ENCODE assay signal across 24 cellular contexts in genomic region chr12:13592063-13592942, GRCh38.
DNase-seq lines count a peak whose midpoint lies in the region; FAIRE-seq and TF ChIP-seq lines count a peak whose summit lies in the region.
"Had no signal": no experiment of that assay in that cellular context is flagged by ENCODE, and none has a peak within 500 bp of the region (broad histone marks: within the 10 kb centered on the region; RNA-seq: fewer than 3 reads in every experiment).

No MANE protein-coding gene starts in this region.

- no peak overlapping the region for H3K9ac ChIP-seq in mesendoderm (ENCODE audit: low read length)

- no peak overlapping the region for H3K23ac ChIP-seq in mesendoderm (ENCODE audit: low read length)

- no peak overlapping the region for H2BK120ac ChIP-seq in mesendoderm (ENCODE audit: low read depth, low read length)

- FAIRE-seq in frontal cortex (lab: Jason Lieb, UNC), result no peak

- no peaks in the 10 kb centered on the region for H3K79me1 ChIP-seq in mesendoderm (ENCODE audit: low read length)

- H4K5ac ChIP-seq in mesendoderm (ENCODE audit: low read length), result no peak overlapping the region

- H3K56ac ChIP-seq in mesendoderm (ENCODE audit: low read length), result no peak overlapping the region

- H3K27me3 ChIP-seq in mesendoderm (ENCODE audit: insufficient read depth, low read length, poor library complexity), result no peaks in the 10 kb centered on the region
- H3K27me3 ChIP-seq: body of pancreas, heart left ventricle, neutrophil, transverse colon had no signal

- TF ChIP-seq CTCF in GM20000 (IDR thresholded peaks at IDR 0.05; ENCODE audit: extremely low read depth, missing control alignments) (no peak), lower leg skin (IDR thresholded peaks at IDR 0.05) (no peak)

- H3K4ac ChIP-seq in mesendoderm (ENCODE audit: low read depth, low read length), result no peak overlapping the region

- WGBS in mesendoderm (ENCODE audit: extremely low coverage, insufficient coverage, low lambda C conversion rate), result no CpG with 5 or more reads among the region's 3 CpGs
- WGBS in lower leg skin, 2 donors, result 67 to 70% methylated on average over 3 of the region's 3 CpGs

- intact Hi-C loops in lower leg skin (cut with DNase I; ENCODE audit: low total_unique reads), result no loop called here

- no peak for TF ChIP-seq POLR2A in lower leg skin (IDR thresholded peaks at IDR 0.05)

- H3K36me3 ChIP-seq in mesendoderm (ENCODE audit: control insufficient read depth, insufficient read depth, low read length), result no peaks in the 10 kb centered on the region
- H3K36me3 ChIP-seq: heart left ventricle, neutrophil, transverse colon had no signal

- no peaks in the 10 kb centered on the region for H3K79me2 ChIP-seq in mesendoderm (ENCODE audit: control insufficient read depth, insufficient read depth, low read length)

- peaks cover 2% of the 10 kb centered on the region for H3K4me1 ChIP-seq in mesendoderm (ENCODE audit: control insufficient read depth, low read depth, low read length)
- H3K4me1 ChIP-seq: body of pancreas, heart left ventricle, transverse colon had no signal

- H3K27ac ChIP-seq in mesendoderm (ENCODE audit: low read depth, low read length), result peak overlapping the region; percentile 43
- H3K27ac ChIP-seq: body of pancreas, heart left ventricle, neutrophil, SK-N-MC, transverse colon had no signal

- H3K4me2 ChIP-seq in mesendoderm (ENCODE audit: low read length), result no peak overlapping the region

- no peak overlapping the region for H4K8ac ChIP-seq in mesendoderm (ENCODE audit: low read depth, low read length)

- H3K4me3 ChIP-seq in mesendoderm (ENCODE audit: low read length) (no peak overlapping the region), lower leg skin (ENCODE audit: low read depth, poor library complexity, severe bottlenecking) (no peak overlapping the region)
- H3K4me3 ChIP-seq: body of pancreas, heart left ventricle, SK-N-MC, transverse colon had no signal

- no peak overlapping the region for H2AK5ac ChIP-seq in mesendoderm (ENCODE audit: low read length)

- H2BK15ac ChIP-seq in mesendoderm (replicated peaks; ENCODE audit: low read depth), result no peak overlapping the region

- DNase-seq in Daoy (ENCODE audit: low read depth) (peak; percentile 9), GM20000 (ENCODE audit: low spot score) (peak; percentile 11), SW480 (ENCODE audit: low spot score) (peak; percentile 87), mesendoderm (peak; percentile 90), NCI-H2081 (lab: John Stamatoyannopoulos, UW) (no peak), frontal cortex (ENCODE audit: low spot score in 2 of 2) (no peak), lower leg skin (ENCODE audit: low spot score in 2 of 2) (no peak), DMS153 treated with DMSO at 0.1 percent for 48 hours (lab: John Stamatoyannopoulos, UW; ENCODE audit: unreplicated experiment) (no peak)
- DNase-seq: body of pancreas; CD8-positive, alpha-beta T cell; DMS53; effector memory CD8-positive, alpha-beta T cell; heart left ventricle; Karpas-422; left ventricle myocardium superior; NCI-H1092; NCI-H2081 treated with DMSO at 0.1 percent for 48 hours; NK-92 treated with Interleukin-12 subunit alpha and Interleukin-12 subunit beta, amount 100 ng/mL, for 24 hours; stimulated activated CD4-positive, alpha-beta T cell treated with anti-CD3 and anti-CD28 coated beads, Interleukin-4, amount 100 ng/mL, for 1 hour; stimulated activated naive CD8-positive, alpha-beta T cell treated with anti-CD3 and anti-CD28 coated beads, Interleukin-15, amount 100 ng/mL, for 72 hours; T1000; transverse colon had no signal

- no peak overlapping the region for H2BK5ac ChIP-seq in mesendoderm (ENCODE audit: low read length)

- no peak overlapping the region for H3K18ac ChIP-seq in mesendoderm (ENCODE audit: low read length)

Comparison
In these comparisons a context has a peak if more than half of its experiments do, and no peak if none do; other contexts are left out.
1. DNase-seq: peak in Daoy (single experiment), GM20000 (single experiment), SW480 (single experiment) and mesendoderm (single experiment); none in NCI-H2081 (0 of 2), frontal cortex (0 of 2), lower leg skin (0 of 2) and DMS153 treated with DMSO at 0.1 percent for 48 hours (single experiment).